Comparison of ENCODE assay signal across 33 cellular contexts in genomic region chr14:26554069-26554772, GRCh38. TPM values are rescaled to one million over a fixed set of nuclear protein-coding genes. Genes with fewer than 3 reads are reported as not detected.
"Had no signal": no experiment of that assay in that cellular context is flagged by ENCODE, and none has a peak within 500 bp of the region (broad histone marks: within the 10 kb centered on the region; RNA-seq: fewer than 3 reads in every experiment).

No MANE protein-coding gene starts in this region.

- H3K9me3 ChIP-seq: gastrocnemius medialis, heart left ventricle had no signal

- H3K4me3 Mint-ChIP-seq: activated B cell treated with CpG ODN at 0.5 μM for 24 hours; activated CD8-positive, alpha-beta T cell treated with anti-CD3 and anti-CD28 coated beads for 36 hours; activated naive CD8-positive, alpha-beta T cell; activated T-cell treated with anti-CD3 and anti-CD28 coated beads, Interleukin-2, amount 50 U/mL, for 4 hours; activated T-helper 17 cell treated with anti-CD3 and anti-CD28 coated beads, Interleukin-2, amount 50 U/mL, for 72 hours; central memory CD8-positive, alpha-beta T cell; dendritic cell treated with granulocyte-macrophage colony-stimulating factor and Interleukin-4, amounts not matched to agents 40 ng/mL and 50 ng/mL, for 4 days; endodermal cell had no signal

- H3K27me3 Mint-ChIP-seq: activated B cell treated with CpG ODN at 0.5 μM for 24 hours; activated CD8-positive, alpha-beta T cell treated with anti-CD3 and anti-CD28 coated beads for 36 hours; activated naive CD8-positive, alpha-beta T cell; activated T-helper 17 cell treated with anti-CD3 and anti-CD28 coated beads, Interleukin-2, amount 50 U/mL, for 72 hours; central memory CD8-positive, alpha-beta T cell; dendritic cell treated with granulocyte-macrophage colony-stimulating factor and Interleukin-4, amounts not matched to agents 40 ng/mL and 50 ng/mL, for 4 days had no signal

- FAIRE-seq: astrocyte, bronchial epithelial cell, TTC549 had no signal

- ATAC-seq: activated CD4-positive, CD25-positive, alpha-beta regulatory T cell treated with anti-CD3 and anti-CD28 coated beads, Interleukin-2, amount 50 U/mL, for 24 hours; activated CD8-positive, alpha-beta T cell treated with anti-CD3 and anti-CD28 coated beads for 36 hours; activated T-cell treated with anti-CD3 and anti-CD28 coated beads, Interleukin-2, amount 50 U/mL, for 4 hours; activated T-helper 17 cell treated with anti-CD3 and anti-CD28 coated beads, Interleukin-2, amount 50 U/mL, for 72 hours; esophagus mucosa; foreskin keratinocyte; gastrocnemius medialis; heart left ventricle had no signal

- H3K9me3 Mint-ChIP-seq: dendritic cell treated with granulocyte-macrophage colony-stimulating factor and Interleukin-4, amounts not matched to agents 40 ng/mL and 50 ng/mL, for 4 days; endodermal cell had no signal

- H3K27ac ChIP-seq: brain microvascular endothelial cell, coronary artery, foreskin keratinocyte, gastrocnemius medialis, heart left ventricle, VCaP had no signal

- H3K36me3 Mint-ChIP-seq: activated naive CD8-positive, alpha-beta T cell had no signal

- DNase-seq: activated B cell treated with CpG ODN at 0.5 μM for 24 hours; activated CD4-positive, alpha-beta T cell treated with anti-CD3 and anti-CD28 coated beads for 48 hours; activated CD4-positive, alpha-beta T cell treated with anti-CD3 and anti-CD28 coated beads, Interleukin-2, amount 50 U/mL, for 1 hour; activated CD4-positive, alpha-beta T cell treated with anti-CD3 and anti-CD28 coated beads, Interleukin-2, amount 50 U/mL, for 48 hours; activated CD8-positive, alpha-beta memory T cell treated with anti-CD3 and anti-CD28 coated beads for 24 hours; activated CD8-positive, alpha-beta T cell treated with anti-CD3 and anti-CD28 coated beads for 36 hours; activated effector memory CD4-positive, alpha-beta T cell treated with Interleukin-2 at 50 U/mL for 16 hours; activated gamma-delta T cell treated with Interleukin-2 at 50 U/mL for 16 hours; activated naive CD4-positive, alpha-beta T cell treated with anti-CD3 and anti-CD28 coated beads, Interleukin-2, amount 50 U/mL, for 16 hours; activated naive CD4-positive, alpha-beta T cell treated with Interleukin-2 at 50 U/mL for 16 hours; activated T-cell treated with anti-CD3 and anti-CD28 coated beads, Interleukin-2, amount 50 U/mL, for 4 hours; amniotic stem cell; anterior cingulate cortex; brain microvascular endothelial cell; dorsolateral prefrontal cortex; effector memory CD4-positive, alpha-beta T cell; endodermal cell; foreskin keratinocyte; gastrocnemius medialis; glutamatergic neuron; heart left ventricle; T-helper 2 cell had no signal

- H3K36me3 ChIP-seq: brain microvascular endothelial cell, gastrocnemius medialis, heart left ventricle had no signal

- H3K4me1 Mint-ChIP-seq: activated B cell treated with CpG ODN at 0.5 μM for 24 hours; activated T-helper 17 cell treated with anti-CD3 and anti-CD28 coated beads, Interleukin-2, amount 50 U/mL, for 72 hours; central memory CD8-positive, alpha-beta T cell; endodermal cell had no signal

- H3K4me3 ChIP-seq: coronary artery, dorsolateral prefrontal cortex, gastrocnemius medialis, heart left ventricle had no signal

- H3K4me1 ChIP-seq: foreskin keratinocyte, gastrocnemius medialis, heart left ventricle had no signal

- H3K27ac Mint-ChIP-seq: activated B cell treated with CpG ODN at 0.5 μM for 24 hours; activated CD8-positive, alpha-beta T cell treated with anti-CD3 and anti-CD28 coated beads for 36 hours; activated naive CD8-positive, alpha-beta T cell; activated T-helper 17 cell treated with anti-CD3 and anti-CD28 coated beads, Interleukin-2, amount 50 U/mL, for 72 hours; dendritic cell treated with granulocyte-macrophage colony-stimulating factor and Interleukin-4, amounts not matched to agents 40 ng/mL and 50 ng/mL, for 4 days; endodermal cell had no signal

RNA-seq across cellular contexts. Expression of gene NOVA1, which starts 43.6 kb away (rescaled TPM):
- total RNA-seq: activated B cell treated with CpG ODN at 0.5 μM for 24 hours; activated CD8-positive, alpha-beta T cell treated with anti-CD3 and anti-CD28 coated beads for 36 hours; activated T-cell treated with anti-CD3 and anti-CD28 coated beads, Interleukin-2, amount 50 U/mL, for 4 hours had no signal
